Comparison of ENCODE assay signal across 1 cellular context in the genomic region with DNA sequence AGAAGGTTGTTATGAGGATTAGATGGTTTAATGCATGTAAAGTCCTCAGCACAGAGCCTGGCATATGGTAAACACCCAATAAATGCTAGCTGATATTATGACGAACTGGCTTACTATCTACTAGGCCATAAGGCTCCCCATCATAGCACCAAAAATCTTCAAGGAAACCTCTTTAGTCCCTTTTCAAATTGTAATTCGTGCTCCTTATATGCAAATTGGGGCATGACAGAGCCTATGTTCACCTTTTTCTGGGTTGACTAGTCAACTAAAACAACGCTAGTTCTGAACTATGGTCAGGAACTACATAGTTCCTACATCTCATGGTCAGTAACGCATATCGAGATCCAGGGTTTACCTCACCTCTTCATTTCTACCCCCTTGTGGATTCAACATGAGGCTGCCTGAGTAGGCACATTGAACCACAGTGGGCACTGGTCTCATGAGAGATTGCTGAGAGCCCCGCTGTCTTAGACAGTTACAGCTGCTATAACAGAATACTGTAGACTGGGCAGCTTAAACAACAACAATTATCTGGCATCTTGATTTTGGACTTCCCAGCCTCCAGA.
TF ChIP-seq lines count a peak whose summit lies in the region.

No MANE protein-coding gene starts in this region.

TF ChIP-seq in GM12878, 131 proteins besides CTCF, POLR2A, EP300 and RAD21 (continued from another document):
- TF ChIP-seq, protein P1, sequence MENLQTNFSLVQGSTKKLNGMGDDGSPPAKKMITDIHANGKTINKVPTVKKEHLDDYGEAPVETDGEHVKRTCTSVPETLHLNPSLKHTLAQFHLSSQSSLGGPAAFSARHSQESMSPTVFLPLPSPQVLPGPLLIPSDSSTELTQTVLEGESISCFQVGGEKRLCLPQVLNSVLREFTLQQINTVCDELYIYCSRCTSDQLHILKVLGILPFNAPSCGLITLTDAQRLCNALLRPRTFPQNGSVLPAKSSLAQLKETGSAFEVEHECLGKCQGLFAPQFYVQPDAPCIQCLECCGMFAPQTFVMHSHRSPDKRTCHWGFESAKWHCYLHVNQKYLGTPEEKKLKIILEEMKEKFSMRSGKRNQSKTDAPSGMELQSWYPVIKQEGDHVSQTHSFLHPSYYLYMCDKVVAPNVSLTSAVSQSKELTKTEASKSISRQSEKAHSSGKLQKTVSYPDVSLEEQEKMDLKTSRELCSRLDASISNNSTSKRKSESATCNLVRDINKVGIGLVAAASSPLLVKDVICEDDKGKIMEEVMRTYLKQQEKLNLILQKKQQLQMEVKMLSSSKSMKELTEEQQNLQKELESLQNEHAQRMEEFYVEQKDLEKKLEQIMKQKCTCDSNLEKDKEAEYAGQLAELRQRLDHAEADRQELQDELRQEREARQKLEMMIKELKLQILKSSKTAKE (IDR thresholded peaks at IDR 0.05; ENCODE audit: low read depth, poor library complexity, severe bottlenecking) = no peak
- TF ChIP-seq ZNF217 (IDR thresholded peaks at IDR 0.05) (no peak), POU2F2 (IDR thresholded peaks at IDR 0.05; ENCODE audit: borderline replicate concordance, low read depth, low read length) (peak; percentile 66; the same call in 1 of the 3 replicates), ETV6 (conservative IDR thresholded peaks at IDR 0.05 in 1 of 2, IDR thresholded peaks at IDR 0.05 in 1 of 2; ENCODE audit: borderline replicate concordance in 1 of 2, low read depth in 1 of 2) (no peak), JUNB (IDR thresholded peaks at IDR 0.05) (no peak), RAD51 (IDR thresholded peaks at IDR 0.05) (no peak), IKZF1 (conservative IDR thresholded peaks at IDR 0.05) (no peak), PAX5 (IDR thresholded peaks at IDR 0.05; ENCODE audit: borderline replicate concordance, low read depth, low read length) (0 out of 2 replicates have a peak, but pooled peaks have one; percentile 24), MEF2A (IDR thresholded peaks at IDR 0.05; ENCODE audit: insufficient read depth, low read depth, low read length) (no peak), HDAC6 (IDR thresholded peaks at IDR 0.05; ENCODE audit: unreplicated experiment) (no peak), BCL11A (IDR thresholded peaks at IDR 0.05; ENCODE audit: low read depth, low read length) (no peak), TBL1XR1 (IDR thresholded peaks at IDR 0.05; ENCODE audit: low read depth, low read length) (no peak), MTA3 (IDR thresholded peaks at IDR 0.05; ENCODE audit: borderline replicate concordance, low read length) (peak; percentile 62; the same call in 1 of the 2 replicates), NR2F1 (conservative IDR thresholded peaks at IDR 0.05) (no peak), GATAD2B (conservative IDR thresholded peaks at IDR 0.05; ENCODE audit: low read depth) (no peak), RUNX3 (IDR thresholded peaks at IDR 0.05; ENCODE audit: low read length) (peak; percentile 69), GABPA (IDR thresholded peaks at IDR 0.05; ENCODE audit: low read depth) (no peak), NBN (IDR thresholded peaks at IDR 0.05) (no peak), MYC (IDR thresholded peaks at IDR 0.05; ENCODE audit: insufficient read depth, insufficient read length, insufficient replicate concordance, low read length, severe bottlenecking) (no peak), ASH2L (IDR thresholded peaks at IDR 0.05; ENCODE audit: borderline replicate concordance, low read depth) (no peak), IRF4 (IDR thresholded peaks at IDR 0.05; ENCODE audit: low read depth, low read length) (no peak), HDGF (IDR thresholded peaks at IDR 0.05) (no peak), CREM (IDR thresholded peaks at IDR 0.05; ENCODE audit: low read depth) (no peak)
- TF ChIP-seq, protein P2, sequence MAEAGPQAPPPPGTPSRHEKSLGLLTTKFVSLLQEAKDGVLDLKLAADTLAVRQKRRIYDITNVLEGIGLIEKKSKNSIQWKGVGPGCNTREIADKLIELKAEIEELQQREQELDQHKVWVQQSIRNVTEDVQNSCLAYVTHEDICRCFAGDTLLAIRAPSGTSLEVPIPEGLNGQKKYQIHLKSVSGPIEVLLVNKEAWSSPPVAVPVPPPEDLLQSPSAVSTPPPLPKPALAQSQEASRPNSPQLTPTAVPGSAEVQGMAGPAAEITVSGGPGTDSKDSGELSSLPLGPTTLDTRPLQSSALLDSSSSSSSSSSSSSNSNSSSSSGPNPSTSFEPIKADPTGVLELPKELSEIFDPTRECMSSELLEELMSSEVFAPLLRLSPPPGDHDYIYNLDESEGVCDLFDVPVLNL (IDR thresholded peaks at IDR 0.05; ENCODE audit: low read depth, low read length) = no peak
- TF ChIP-seq, protein P3, sequence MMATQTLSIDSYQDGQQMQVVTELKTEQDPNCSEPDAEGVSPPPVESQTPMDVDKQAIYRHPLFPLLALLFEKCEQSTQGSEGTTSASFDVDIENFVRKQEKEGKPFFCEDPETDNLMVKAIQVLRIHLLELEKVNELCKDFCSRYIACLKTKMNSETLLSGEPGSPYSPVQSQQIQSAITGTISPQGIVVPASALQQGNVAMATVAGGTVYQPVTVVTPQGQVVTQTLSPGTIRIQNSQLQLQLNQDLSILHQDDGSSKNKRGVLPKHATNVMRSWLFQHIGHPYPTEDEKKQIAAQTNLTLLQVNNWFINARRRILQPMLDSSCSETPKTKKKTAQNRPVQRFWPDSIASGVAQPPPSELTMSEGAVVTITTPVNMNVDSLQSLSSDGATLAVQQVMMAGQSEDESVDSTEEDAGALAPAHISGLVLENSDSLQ (IDR thresholded peaks at IDR 0.05) = no peak
- TF ChIP-seq, protein P4, sequence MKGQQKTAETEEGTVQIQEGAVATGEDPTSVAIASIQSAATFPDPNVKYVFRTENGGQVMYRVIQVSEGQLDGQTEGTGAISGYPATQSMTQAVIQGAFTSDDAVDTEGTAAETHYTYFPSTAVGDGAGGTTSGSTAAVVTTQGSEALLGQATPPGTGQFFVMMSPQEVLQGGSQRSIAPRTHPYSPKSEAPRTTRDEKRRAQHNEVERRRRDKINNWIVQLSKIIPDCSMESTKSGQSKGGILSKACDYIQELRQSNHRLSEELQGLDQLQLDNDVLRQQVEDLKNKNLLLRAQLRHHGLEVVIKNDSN (IDR thresholded peaks at IDR 0.05; ENCODE audit: borderline replicate concordance, extremely low read length, insufficient read depth, low read depth, low read length) = no peak
- TF ChIP-seq, protein P5, sequence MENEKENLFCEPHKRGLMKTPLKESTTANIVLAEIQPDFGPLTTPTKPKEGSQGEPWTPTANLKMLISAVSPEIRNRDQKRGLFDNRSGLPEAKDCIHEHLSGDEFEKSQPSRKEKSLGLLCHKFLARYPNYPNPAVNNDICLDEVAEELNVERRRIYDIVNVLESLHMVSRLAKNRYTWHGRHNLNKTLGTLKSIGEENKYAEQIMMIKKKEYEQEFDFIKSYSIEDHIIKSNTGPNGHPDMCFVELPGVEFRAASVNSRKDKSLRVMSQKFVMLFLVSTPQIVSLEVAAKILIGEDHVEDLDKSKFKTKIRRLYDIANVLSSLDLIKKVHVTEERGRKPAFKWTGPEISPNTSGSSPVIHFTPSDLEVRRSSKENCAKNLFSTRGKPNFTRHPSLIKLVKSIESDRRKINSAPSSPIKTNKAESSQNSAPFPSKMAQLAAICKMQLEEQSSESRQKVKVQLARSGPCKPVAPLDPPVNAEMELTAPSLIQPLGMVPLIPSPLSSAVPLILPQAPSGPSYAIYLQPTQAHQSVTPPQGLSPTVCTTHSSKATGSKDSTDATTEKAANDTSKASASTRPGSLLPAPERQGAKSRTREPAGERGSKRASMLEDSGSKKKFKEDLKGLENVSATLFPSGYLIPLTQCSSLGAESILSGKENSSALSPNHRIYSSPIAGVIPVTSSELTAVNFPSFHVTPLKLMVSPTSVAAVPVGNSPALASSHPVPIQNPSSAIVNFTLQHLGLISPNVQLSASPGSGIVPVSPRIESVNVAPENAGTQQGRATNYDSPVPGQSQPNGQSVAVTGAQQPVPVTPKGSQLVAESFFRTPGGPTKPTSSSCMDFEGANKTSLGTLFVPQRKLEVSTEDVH (IDR thresholded peaks at IDR 0.05; ENCODE audit: low read depth, partially characterized antibody) = no peak
TF ChIP-seq in GM12878: peak in this region for 4.
